ENCODE assay signal across 2 cellular contexts in genomic region chr12:25788707-25789106, GRCh38.
TF ChIP-seq lines count a peak whose summit lies in the region.

No MANE protein-coding gene starts in this region.

TF ChIP-seq in SK-N-SH, 30 proteins besides CTCF, POLR2A, EP300 and RAD21 (continued from another document):
- TF ChIP-seq ZBTB33 (IDR thresholded peaks at IDR 0.05; ENCODE audit: borderline replicate concordance, low read depth): no peak
- TF ChIP-seq FOSL2 (IDR thresholded peaks at IDR 0.05; ENCODE audit: borderline replicate concordance, low read depth): no peak
- no peak for TF ChIP-seq EZH2phosphoT487 (IDR thresholded peaks at IDR 0.05; ENCODE audit: borderline replicate concordance, low read depth)

TF ChIP-seq in GM23338, 12 proteins besides CTCF, POLR2A, EP300 and RAD21 (continued from another document):
- TF ChIP-seq ZNF462 (CRISPR knock-in tag; IDR thresholded peaks at IDR 0.05) (no peak), JUNB (IDR thresholded peaks at IDR 0.05; ENCODE audit: unreplicated experiment) (no peak), ETS1 (IDR thresholded peaks at IDR 0.05) (no peak), EZH2phosphoT487 (IDR thresholded peaks at IDR 0.05; ENCODE audit: unreplicated experiment) (no peak), ZNF114 (CRISPR knock-in tag; IDR thresholded peaks at IDR 0.05) (no peak)
